23 cellular contexts compared by ENCODE assay signal in the genomic region with DNA sequence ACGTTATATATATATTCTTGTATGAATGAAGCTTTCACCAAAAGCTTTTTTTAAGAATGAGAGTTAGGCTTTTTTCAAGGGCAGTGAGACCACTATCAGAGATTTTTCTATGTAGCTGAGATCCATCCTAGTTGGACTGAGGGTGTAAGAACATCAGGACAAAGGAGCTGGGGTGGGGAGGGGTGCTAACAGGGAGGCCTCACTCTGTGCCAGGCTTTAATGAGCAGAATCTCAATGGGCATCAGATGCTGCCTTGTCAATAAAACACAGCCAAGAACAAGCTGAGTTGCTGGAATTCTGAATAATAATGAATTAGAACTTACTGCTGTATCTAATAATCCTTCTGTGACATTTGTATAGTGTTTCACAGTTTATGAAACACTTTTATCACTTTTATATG. TPM values are rescaled to one million over a fixed set of nuclear protein-coding genes. Genes with fewer than 3 reads are reported as not detected.
DNase-seq lines count a peak whose midpoint lies in the region; ATAC-seq and TF ChIP-seq lines count a peak whose summit lies in the region.
"Had no signal": no experiment of that assay in that cellular context is flagged by ENCODE, and none has a peak within 500 bp of the region (broad histone marks: within the 10 kb centered on the region; RNA-seq: fewer than 3 reads in every experiment).

No MANE protein-coding gene starts in this region.

- H3K79me1 ChIP-seq in neuronal stem cell (ENCODE audit: low read depth, low read length), result no peaks in the 10 kb centered on the region

- no peak for TF ChIP-seq CTCF in colonic mucosa (IDR thresholded peaks at IDR 0.05)
- no peak for TF ChIP-seq CTCF in mucosa of descending colon (IDR thresholded peaks at IDR 0.05)
- TF ChIP-seq CTCF in esophagus muscularis mucosa (IDR thresholded peaks at IDR 0.05), result no peak

- peak overlapping the region; percentile 11 for H2AFZ ChIP-seq in neuronal stem cell (ENCODE audit: low read length)

- H2BK15ac ChIP-seq in neuronal stem cell (ENCODE audit: low read length), result no peak overlapping the region

- H4K8ac ChIP-seq in neuronal stem cell (ENCODE audit: low read depth, low read length), result no peak overlapping the region

- H3K27me3 ChIP-seq in colonic mucosa (no peaks in the 10 kb centered on the region), neuronal stem cell (ENCODE audit: control insufficient read depth in 3 of 3, insufficient read depth in 3 of 3, low read depth in 1 of 3, low read length in 3 of 3) (no peaks in the 10 kb centered on the region), esophagus muscularis mucosa (no peaks in the 10 kb centered on the region)
- H3K27me3 ChIP-seq: testis, vagina had no signal

- no peak overlapping the region for H3K4ac ChIP-seq in neuronal stem cell (ENCODE audit: low read length)

- H3K36me3 ChIP-seq in colonic mucosa, result no peaks in the 10 kb centered on the region
- no peaks in the 10 kb centered on the region for H3K36me3 ChIP-seq in neuronal stem cell (replicated peaks in 1 of 2; ENCODE audit: control insufficient read depth in 2 of 2, insufficient read depth in 2 of 2, low read length in 2 of 2)
- no peaks in the 10 kb centered on the region for H3K36me3 ChIP-seq in mucosa of descending colon (ENCODE audit: low read depth)
- H3K36me3 ChIP-seq in esophagus muscularis mucosa, result no peaks in the 10 kb centered on the region
- H3K36me3 ChIP-seq: vagina had no signal

- WGBS in neuronal stem cell (ENCODE audit: extremely low coverage in 2 of 2, insufficient read length in 2 of 2, insufficient replicate concordance in 1 of 2), 2 donors, result no CpG with 5 or more reads among the region's 1 CpG
- 65% methylated on average over 1 of the region's 1 CpG for WGBS in esophagus muscularis mucosa

- no peak overlapping the region for H2AK5ac ChIP-seq in neuronal stem cell (ENCODE audit: low read depth, low read length)

- DNase-seq in Ammon's horn (ENCODE audit: low spot score) (peak; percentile 69), NCI-H446 (lab: John Stamatoyannopoulos, UW) (peak; percentile 4 to 65), colonic mucosa (no peak), neuronal stem cell (ENCODE audit: low spot score) (no peak), GM03348 (ENCODE audit: low spot score) (no peak), mucosa of descending colon (no peak), esophagus muscularis mucosa (ENCODE audit: extremely low spot score) (no peak)
- DNase-seq: activated CD4-positive, alpha-beta T cell treated with anti-CD3 and anti-CD28 coated beads, Interleukin-2, amount 10 ng/mL, durations not matched to agents 24 days and 14 days; activated CD8-positive, alpha-beta memory T cell treated with anti-CD3 and anti-CD28 coated beads, Interleukin-2, amount 10 ng/mL, durations not matched to agents 7 days and 5 days; activated naive CD4-positive, alpha-beta T cell treated with anti-CD3 and anti-CD28 coated beads for 36 hours; activated T-cell treated with anti-CD3 and anti-CD28 coated beads, Interleukin-2, amount 50 U/mL, for 72 hours; kidney glomerular epithelial cell; mammary epithelial cell; NCI-H2171; NCI-H526 treated with DMSO at 0.1 percent for 48 hours; retina; RPMI8226; T-helper 2 cell; testis had no signal

- no peak overlapping the region for H2BK120ac ChIP-seq in neuronal stem cell (ENCODE audit: low read depth, low read length)

- intact Hi-C loops in colonic mucosa (cut with DNase I) (no loop called here), mucosa of descending colon (cut with DNase I, micrococcal nuclease) (no loop called here), esophagus muscularis mucosa (cut with DNase I) (no loop called here)

- H3K18ac ChIP-seq in neuronal stem cell (ENCODE audit: low read length), result no peak overlapping the region

- H3K9me3 ChIP-seq in colonic mucosa (no peaks in the 10 kb centered on the region), neuronal stem cell (replicated peaks in 1 of 2; ENCODE audit: control insufficient read depth in 2 of 2, insufficient read depth in 1 of 2, low read depth in 1 of 2, low read length in 2 of 2) (peaks cover 6 to 21% of the 10 kb centered on the region in 2 donors), mucosa of descending colon (no peaks in the 10 kb centered on the region), esophagus muscularis mucosa (no peaks in the 10 kb centered on the region)
- H3K9me3 ChIP-seq: testis, vagina had no signal

- H3K14ac ChIP-seq in neuronal stem cell (ENCODE audit: low read length), result no peak overlapping the region

- H2BK5ac ChIP-seq in neuronal stem cell (ENCODE audit: low read length), result peak overlapping the region; percentile 59

- no peak overlapping the region for H3K4me2 ChIP-seq in neuronal stem cell (ENCODE audit: insufficient read depth, low read length, poor library complexity, severe bottlenecking)
- H3K4me2 ChIP-seq: smooth muscle cell had no signal

- ATAC-seq in mucosa of descending colon (no peak), HG03469 (IDR thresholded peaks at IDR 0.05; ENCODE audit: unreplicated experiment) (no peak)
- ATAC-seq: activated CD8-positive, alpha-beta memory T cell treated with anti-CD3 and anti-CD28 coated beads, Interleukin-2, amount 10 ng/mL, durations not matched to agents 7 days and 5 days; activated T-cell treated with anti-CD3 and anti-CD28 coated beads, Interleukin-2, amount 50 U/mL, for 72 hours; stimulated activated effector memory CD8-positive, alpha-beta T cell treated with anti-CD3 and anti-CD28 coated beads, Interleukin-12 subunit alpha, Interleukin-12 subunit beta, amount 100 ng/mL, for 72 hours had no signal

- TF ChIP-seq POLR2A in esophagus muscularis mucosa (IDR thresholded peaks at IDR 0.05; ENCODE audit: low read depth), result no peak

- no peak overlapping the region for H3K23ac ChIP-seq in neuronal stem cell (ENCODE audit: low read depth, low read length, poor library complexity)

- TF ChIP-seq EP300 in esophagus muscularis mucosa (IDR thresholded peaks at IDR 0.05), result no peak

- H4K91ac ChIP-seq in neuronal stem cell (ENCODE audit: low read depth, low read length, poor library complexity), result no peak overlapping the region

- H3K27ac ChIP-seq in colonic mucosa, result peak overlapping the region; percentile 45
- H3K27ac ChIP-seq in neuronal stem cell (replicated peaks; ENCODE audit: low read length), result no peak overlapping the region
- H3K27ac ChIP-seq in esophagus muscularis mucosa (replicated peaks in 1 of 4), result peak overlapping the region in 2 of 4 donors; percentile 8 to 26
- H3K27ac ChIP-seq: testis, vagina had no signal

- H3K4me3 ChIP-seq in colonic mucosa, result no peak overlapping the region
- H3K4me3 ChIP-seq in neuronal stem cell (ENCODE audit: low read length in 2 of 2), result no peak overlapping the region
- no peak overlapping the region for H3K4me3 ChIP-seq in mucosa of descending colon
- H3K4me3 ChIP-seq in esophagus muscularis mucosa, result no peak overlapping the region
- H3K4me3 ChIP-seq: smooth muscle cell, testis, vagina had no signal

- H3K4me1 ChIP-seq in colonic mucosa (peaks cover 35% of the 10 kb centered on the region), neuronal stem cell (ENCODE audit: control insufficient read depth in 2 of 2, insufficient read depth in 1 of 2, low read depth in 1 of 2, low read length in 2 of 2) (peaks cover 5 to 18% of the 10 kb centered on the region in 2 donors), mucosa of descending colon (ENCODE audit: low read depth) (peaks cover 50% of the 10 kb centered on the region), esophagus muscularis mucosa (peaks cover 11 to 63% (median 61%) of the 10 kb centered on the region in 4 donors)

- H3K9ac ChIP-seq in colonic mucosa (ENCODE audit: low read depth in 2 of 2, low read length in 2 of 2), result peak overlapping the region in 1 of 2 donors; percentile 54
- H3K9ac ChIP-seq in neuronal stem cell (ENCODE audit: low read depth, low read length, poor library complexity), result no peak overlapping the region

- no peak overlapping the region for H2BK12ac ChIP-seq in neuronal stem cell (ENCODE audit: low read length)

RNA-seq across cellular contexts. Expression of gene USP3, which starts 41.4 kb away (rescaled TPM):
- total RNA-seq in colonic mucosa (10 to 100 TPM; 57.6 to 74.2 TPM), mucosa of descending colon (100 to 1,000 TPM in 1 of 3 donors, 10 to 100 TPM in 2; 65.6 to 101 (median 67.3) TPM), esophagus muscularis mucosa (10 to 100 TPM; 40.1 to 46.5 (median 41.3) TPM)
- polyA plus RNA-seq in neuronal stem cell (2013, experiment 1 of 2), result 45.2 TPM
- 48.2 TPM for polyA plus RNA-seq in neuronal stem cell (2013, experiment 2 of 2)

Comparison
In these comparisons a context has a peak if more than half of its experiments do, and no peak if none do; other contexts are left out.
1. DNase-seq: peak in Ammon's horn (single experiment) and NCI-H446 (2 of 2); none in colonic mucosa (single experiment), neuronal stem cell (single experiment), GM03348 (single experiment), mucosa of descending colon (0 of 3) and esophagus muscularis mucosa (single experiment).